Comparison of ENCODE assay signal across 1 cellular context in the genomic region with DNA sequence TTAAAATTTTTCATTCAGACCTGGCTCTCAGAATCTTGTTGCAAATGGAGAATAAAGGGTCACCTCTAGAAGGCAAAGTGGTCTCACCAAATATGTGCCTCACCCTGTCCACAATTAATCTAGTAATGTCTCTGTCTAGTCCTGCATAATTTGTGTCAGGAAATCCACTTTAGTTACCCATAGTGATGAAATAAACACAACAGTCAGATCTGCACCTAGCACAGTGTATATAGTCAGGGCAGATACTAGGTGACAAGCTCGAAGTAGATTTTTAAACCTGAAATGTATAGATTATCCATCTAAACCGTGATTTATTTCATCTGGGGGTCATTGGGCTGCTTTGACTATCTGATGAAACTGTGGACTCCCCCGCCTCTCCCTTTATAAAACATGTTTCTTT.
TF ChIP-seq lines count a peak whose summit lies in the region.

No MANE protein-coding gene starts in this region.

TF ChIP-seq in A549, 52 proteins besides CTCF, POLR2A, EP300 and RAD21:
- TF ChIP-seq, protein P1, sequence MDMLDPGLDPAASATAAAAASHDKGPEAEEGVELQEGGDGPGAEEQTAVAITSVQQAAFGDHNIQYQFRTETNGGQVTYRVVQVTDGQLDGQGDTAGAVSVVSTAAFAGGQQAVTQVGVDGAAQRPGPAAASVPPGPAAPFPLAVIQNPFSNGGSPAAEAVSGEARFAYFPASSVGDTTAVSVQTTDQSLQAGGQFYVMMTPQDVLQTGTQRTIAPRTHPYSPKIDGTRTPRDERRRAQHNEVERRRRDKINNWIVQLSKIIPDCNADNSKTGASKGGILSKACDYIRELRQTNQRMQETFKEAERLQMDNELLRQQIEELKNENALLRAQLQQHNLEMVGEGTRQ (IDR thresholded peaks at IDR 0.05), result no peak
- TF ChIP-seq MAFK (IDR thresholded peaks at IDR 0.05; ENCODE audit: partially characterized antibody) (no peak), FOSL2 (IDR thresholded peaks at IDR 0.05) (no peak), FOSL2 (CRISPR knock-in tag; IDR thresholded peaks at IDR 0.05) (no peak), KDM1A (IDR thresholded peaks at IDR 0.05; ENCODE audit: low read depth) (no peak)
TF ChIP-seq in A549: peak in this region for 0.
